ENCODE assay signal across 21 cellular contexts in the genomic region with DNA sequence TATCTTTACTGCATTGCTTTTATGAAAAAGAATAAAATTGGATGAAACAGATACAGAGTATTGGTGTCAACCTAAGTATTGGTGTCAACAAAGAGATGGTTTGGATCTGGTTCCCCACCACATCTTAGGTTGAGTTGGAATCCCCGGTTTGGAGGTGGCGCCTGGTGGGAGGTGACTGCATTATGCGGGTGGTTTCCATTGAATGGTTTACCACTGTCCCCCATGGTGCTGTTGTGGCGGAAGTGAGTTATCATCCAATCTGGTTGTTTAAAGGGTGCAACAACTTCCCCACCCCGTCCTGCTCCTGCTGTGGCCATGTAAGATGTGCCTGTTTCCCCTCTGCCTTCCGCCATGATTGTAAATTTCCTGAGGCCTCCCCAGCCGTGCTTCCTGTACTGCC. TPM values are rescaled to one million over a fixed set of nuclear protein-coding genes. Genes with fewer than 3 reads are reported as not detected.
DNase-seq lines count a peak whose midpoint lies in the region; ATAC-seq and TF ChIP-seq lines count a peak whose summit lies in the region.
"Had no signal": no experiment of that assay in that cellular context is flagged by ENCODE, and none has a peak within 500 bp of the region (broad histone marks: within the 10 kb centered on the region; RNA-seq: fewer than 3 reads in every experiment).

No MANE protein-coding gene starts in this region.

- H3K4me1 Mint-ChIP-seq in CD4-positive, alpha-beta T cell (ENCODE audit: low read depth): peaks cover 4% of the 10 kb centered on the region
- peaks cover 4 to 19% of the 10 kb centered on the region in 2 donors for H3K4me1 Mint-ChIP-seq in natural killer cell treated with Interleukin-12 subunit alpha and Interleukin-12 subunit beta and Interleukin-15 and Interleukin-18, amount 100 ng/mL, for 72 hours (ENCODE audit: low read depth in 2 of 2)

- no peaks in the 10 kb centered on the region for H3K4me1 ChIP-seq in esophagus squamous epithelium

- no peaks in the 10 kb centered on the region for H3K27me3 Mint-ChIP-seq in CD4-positive, alpha-beta T cell
- no peaks in the 10 kb centered on the region for H3K27me3 Mint-ChIP-seq in natural killer cell treated with Interleukin-12 subunit alpha and Interleukin-12 subunit beta and Interleukin-15 and Interleukin-18, amount 100 ng/mL, for 72 hours

- no peak overlapping the region for H3K27ac ChIP-seq in CD4-positive, alpha-beta T cell (ENCODE audit: low read depth, low read length)
- no peak overlapping the region for H3K27ac ChIP-seq in esophagus squamous epithelium
- H3K27ac ChIP-seq: C4-2B, GM23248 had no signal

- H3K27ac Mint-ChIP-seq in CD4-positive, alpha-beta T cell: no peak overlapping the region
- H3K27ac Mint-ChIP-seq in natural killer cell treated with Interleukin-12 subunit alpha and Interleukin-12 subunit beta and Interleukin-15 and Interleukin-18, amount 100 ng/mL, for 72 hours: peak overlapping the region in 1 of 2 donors; percentile 55

- H3K9me3 Mint-ChIP-seq in CD4-positive, alpha-beta T cell: no peaks in the 10 kb centered on the region
- no peaks in the 10 kb centered on the region for H3K9me3 Mint-ChIP-seq in natural killer cell treated with Interleukin-12 subunit alpha and Interleukin-12 subunit beta and Interleukin-15 and Interleukin-18, amount 100 ng/mL, for 72 hours

- CTCF ChIA-PET in CD4-positive, alpha-beta T cell (lab: Charles Lee): no interaction called here

- no peak overlapping the region for H3K4me3 Mint-ChIP-seq in CD4-positive, alpha-beta T cell
- no peak overlapping the region for H3K4me3 Mint-ChIP-seq in natural killer cell treated with Interleukin-12 subunit alpha and Interleukin-12 subunit beta and Interleukin-15 and Interleukin-18, amount 100 ng/mL, for 72 hours

- POLR2A ChIA-PET in CD4-positive, alpha-beta T cell (lab: Charles Lee): no interaction called here

- peaks cover 34% of the 10 kb centered on the region for H3K36me3 Mint-ChIP-seq in CD4-positive, alpha-beta T cell (ENCODE audit: low read depth)
- H3K36me3 Mint-ChIP-seq in natural killer cell treated with Interleukin-12 subunit alpha and Interleukin-12 subunit beta and Interleukin-15 and Interleukin-18, amount 100 ng/mL, for 72 hours: peaks cover 6% of the 10 kb centered on the region

- TF ChIP-seq POLR2A in esophagus squamous epithelium (IDR thresholded peaks at IDR 0.05): no peak

- peaks cover 0 to 50% (median 0%) of the 10 kb centered on the region in 3 donors for H3K36me3 ChIP-seq in esophagus squamous epithelium

- H3K9me3 ChIP-seq in CD4-positive, alpha-beta T cell (ENCODE audit: control insufficient read depth, low read length): no peaks in the 10 kb centered on the region
- H3K9me3 ChIP-seq in esophagus squamous epithelium: no peaks in the 10 kb centered on the region
- H3K9me3 ChIP-seq: HAP-1, MG63 had no signal

- intact Hi-C loops in CD4-positive, alpha-beta T cell (cut with DNase I, micrococcal nuclease): no loop called here
- intact Hi-C loops in esophagus squamous epithelium (cut with DNase I): no loop called here

- WGBS in esophagus squamous epithelium, 2 donors: 83% methylated on average over 7 of the region's 7 CpGs

- in situ Hi-C loops in KBM-7 (cut with MboI; ENCODE audit: low pct_unique_long_range_greater_than_20kb, low sequenced_read_pairs): no loop called here

- TF ChIP-seq CTCF in CD4-positive, alpha-beta T cell (IDR thresholded peaks at IDR 0.05): no peak
- no peak for TF ChIP-seq CTCF in esophagus squamous epithelium (IDR thresholded peaks at IDR 0.05)

- H3K27me3 ChIP-seq in CD4-positive, alpha-beta T cell (ENCODE audit: control insufficient read depth, insufficient read depth, low read length): no peaks in the 10 kb centered on the region
- H3K27me3 ChIP-seq in esophagus squamous epithelium: no peaks in the 10 kb centered on the region
- H3K27me3 ChIP-seq: MG63 had no signal

- H3K4me3 ChIP-seq in esophagus squamous epithelium: no peak overlapping the region
- H3K4me3 ChIP-seq: GM23248, HAP-1, MG63 had no signal

- ATAC-seq in CD4-positive, alpha-beta T cell (ENCODE audit: poor library complexity): peak; percentile 41
- ATAC-seq in natural killer cell treated with Interleukin-12 subunit alpha and Interleukin-12 subunit beta and Interleukin-15 and Interleukin-18, amount 100 ng/mL, for 72 hours: peak in 1 of 2 donors; percentile 82

- DNase-seq in CD4-positive, alpha-beta T cell: no peak
- DNase-seq in KBM-7 (peak; percentile 66), HK-2 (ENCODE audit: unreplicated experiment) (no peak), esophagus squamous epithelium (lab: John Stamatoyannopoulos, UW) (no peak)
- peak; percentile 50 for DNase-seq in central memory CD4-positive, alpha-beta T cell
- DNase-seq in natural killer cell treated with Interleukin-12 subunit alpha and Interleukin-12 subunit beta and Interleukin-15 and Interleukin-18, amount 100 ng/mL, for 72 hours (ENCODE audit: low spot score): peak; percentile 70
- no peak for DNase-seq in stimulated activated CD4-positive, alpha-beta T cell treated with anti-CD3 and anti-CD28 coated beads, Interleukin-12 subunit alpha, Interleukin-12 subunit beta, amount 100 ng/mL, for 4 hours
- DNase-seq: COR-L47, DMS 273 treated with DMSO at 0.1 percent for 48 hours, GM23248, IMR-90, Kasumi-1, MG63, NCI-H1092, NCI-H1694, NCI-H510A, NCI-H82, OCI-M1, SHP77 treated with DMSO at 0.1 percent for 48 hours had no signal

RNA-seq across cellular contexts. Expression of a gene that starts 52.8 kb away (rescaled TPM):
- total RNA-seq in CD4-positive, alpha-beta T cell: 100 to 1,000 TPM; 170 to 184 TPM
- 100 to 1,000 TPM; 121 to 159 TPM for total RNA-seq in natural killer cell treated with Interleukin-12 subunit alpha and Interleukin-12 subunit beta and Interleukin-15 and Interleukin-18, amount 100 ng/mL, for 72 hours
- 100 to 1,000 TPM in 3 of 4 donors, 10 to 100 TPM in 1; 79.9 to 251 (median 162) TPM for total RNA-seq in esophagus squamous epithelium

Comparison
In these comparisons a context has a peak if more than half of its experiments do, and no peak if none do; other contexts are left out.
1. DNase-seq: peak in KBM-7 (single experiment), central memory CD4-positive, alpha-beta T cell (single experiment) and natural killer cell treated with Interleukin-12 subunit alpha and Interleukin-12 subunit beta and Interleukin-15 and Interleukin-18, amount 100 ng/mL, for 72 hours (single experiment); none in CD4-positive, alpha-beta T cell (0 of 10), HK-2 (single experiment), stimulated activated CD4-positive, alpha-beta T cell treated with anti-CD3 and anti-CD28 coated beads, Interleukin-12 subunit alpha, Interleukin-12 subunit beta, amount 100 ng/mL, for 4 hours (single experiment) and esophagus squamous epithelium (single experiment).